ENCODE assay signal across 20 cellular contexts in genomic region chr1:184598403-184598802, GRCh38.
"Had no signal": no experiment of that assay in that cellular context is flagged by ENCODE, and none has a peak within 500 bp of the region (broad histone marks: within the 10 kb centered on the region; RNA-seq: fewer than 3 reads in every experiment).

No MANE protein-coding gene starts in this region.

- H3K4me1 Mint-ChIP-seq: naive B cell had no signal

- H3K27ac ChIP-seq: coronary artery, ovary, right atrium auricular region, sigmoid colon, skin epidermis, stomach had no signal

- H3K9me3 ChIP-seq: ovary, right atrium auricular region, sigmoid colon, stomach had no signal

- DNase-seq: cerebellar nuclear complex; effector CD4-positive, alpha-beta T cell; endodermal cell; foreskin melanocyte; islet precursor cell; left ventricle myocardium superior; midbrain; naive B cell; ovary; sigmoid colon; stimulated activated CD4-positive, alpha-beta T cell treated with anti-CD3 and anti-CD28 coated beads, Interleukin-12 subunit alpha, Interleukin-12 subunit beta, amount 100 ng/mL, for 4 hours; stimulated activated naive CD4-positive, alpha-beta T cell; stomach; substantia nigra had no signal

- H3K27ac Mint-ChIP-seq: endodermal cell, naive B cell had no signal

- H3K4me3 ChIP-seq: coronary artery, lung, ovary, right atrium auricular region, sigmoid colon, skin epidermis, stomach had no signal

- H3K27me3 Mint-ChIP-seq: naive B cell, type B pancreatic cell had no signal

- H3K27me3 ChIP-seq: ovary, right atrium auricular region, sigmoid colon, stomach had no signal

- H3K9me3 Mint-ChIP-seq: endodermal cell, naive B cell, neural crest cell, type B pancreatic cell had no signal

- H3K36me3 Mint-ChIP-seq: naive B cell had no signal

- H3K4me3 Mint-ChIP-seq: endodermal cell, naive B cell, neural crest cell, type B pancreatic cell had no signal

- H3K36me3 ChIP-seq: ovary, right atrium auricular region, stomach had no signal
